1 cellular context compared by ENCODE assay signal in genomic region chr19:12484371-12485322, GRCh38.
A peak's percentile ranks its signal among the peaks of the same experiment; 100 is the strongest.
TF ChIP-seq lines count a peak whose summit lies in the region.

Gene ZNF709, minus strand, starts transcription at chr19:12484816. Its CDS starts 159 bp downstream, at chr19:12484657.

TF ChIP-seq in K562, 482 proteins besides CTCF, POLR2A, EP300 and RAD21 (continued from another document):
- TF ChIP-seq, protein P1, sequence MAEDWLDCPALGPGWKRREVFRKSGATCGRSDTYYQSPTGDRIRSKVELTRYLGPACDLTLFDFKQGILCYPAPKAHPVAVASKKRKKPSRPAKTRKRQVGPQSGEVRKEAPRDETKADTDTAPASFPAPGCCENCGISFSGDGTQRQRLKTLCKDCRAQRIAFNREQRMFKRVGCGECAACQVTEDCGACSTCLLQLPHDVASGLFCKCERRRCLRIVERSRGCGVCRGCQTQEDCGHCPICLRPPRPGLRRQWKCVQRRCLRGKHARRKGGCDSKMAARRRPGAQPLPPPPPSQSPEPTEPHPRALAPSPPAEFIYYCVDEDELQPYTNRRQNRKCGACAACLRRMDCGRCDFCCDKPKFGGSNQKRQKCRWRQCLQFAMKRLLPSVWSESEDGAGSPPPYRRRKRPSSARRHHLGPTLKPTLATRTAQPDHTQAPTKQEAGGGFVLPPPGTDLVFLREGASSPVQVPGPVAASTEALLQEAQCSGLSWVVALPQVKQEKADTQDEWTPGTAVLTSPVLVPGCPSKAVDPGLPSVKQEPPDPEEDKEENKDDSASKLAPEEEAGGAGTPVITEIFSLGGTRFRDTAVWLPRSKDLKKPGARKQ (CRISPR knock-in tag; IDR thresholded peaks at IDR 0.05): 0 out of 2 replicates have a peak, but pooled peaks have one; percentile 36
- TF ChIP-seq ZBED1 (IDR thresholded peaks at IDR 0.05) (no peak), LCOR (CRISPR knock-in tag; IDR thresholded peaks at IDR 0.05) (no peak), JUND (IDR thresholded peaks at IDR 0.05; ENCODE audit: borderline replicate concordance, low read depth, low read length) (no peak), JUND (tag; IDR thresholded peaks at IDR 0.05; ENCODE audit: borderline replicate concordance, low read depth, low read length) (no peak), ZNF232 (CRISPR knock-in tag; IDR thresholded peaks at IDR 0.05) (no peak), SP2 (IDR thresholded peaks at IDR 0.05; ENCODE audit: extremely low read depth, low read depth, low read length, poor library complexity, severe bottlenecking) (peak; percentile 52), CBX8 (IDR thresholded peaks at IDR 0.05; ENCODE audit: borderline replicate concordance, extremely low read depth, low read depth, low read length, poor library complexity, severe bottlenecking) (no peak), TOE1 (IDR thresholded peaks at IDR 0.05; ENCODE audit: borderline replicate concordance) (no peak), TOE1 (CRISPR knock-in tag; IDR thresholded peaks at IDR 0.05; ENCODE audit: borderline replicate concordance, low read depth) (no peak), ELK3 (CRISPR knock-in tag; IDR thresholded peaks at IDR 0.05) (no peak), ZNF253 (CRISPR knock-in tag; conservative IDR thresholded peaks at IDR 0.05) (no peak), SRSF1 (IDR thresholded peaks at IDR 0.05; ENCODE audit: low read depth, low read length) (no peak), MEIS2 (IDR thresholded peaks at IDR 0.05; ENCODE audit: partially characterized antibody) (peak; percentile 44), ZBTB7A (IDR thresholded peaks at IDR 0.05; ENCODE audit: borderline replicate concordance, control insufficient read depth, low read depth, low read length) (peak; percentile 51; the same call in 1 of the 2 replicates), THRA (IDR thresholded peaks at IDR 0.05) (no peak), RFX1 (IDR thresholded peaks at IDR 0.05) (peak; percentile 92), PBX2 (CRISPR knock-in tag; IDR thresholded peaks at IDR 0.05; ENCODE audit: low read depth) (peak; percentile 91), PBX2 (tag; conservative IDR thresholded peaks at IDR 0.05; ENCODE audit: low read depth) (peak; percentile 92), E2F3 (CRISPR knock-in tag; IDR thresholded peaks at IDR 0.05) (no peak)
- TF ChIP-seq, protein P2, sequence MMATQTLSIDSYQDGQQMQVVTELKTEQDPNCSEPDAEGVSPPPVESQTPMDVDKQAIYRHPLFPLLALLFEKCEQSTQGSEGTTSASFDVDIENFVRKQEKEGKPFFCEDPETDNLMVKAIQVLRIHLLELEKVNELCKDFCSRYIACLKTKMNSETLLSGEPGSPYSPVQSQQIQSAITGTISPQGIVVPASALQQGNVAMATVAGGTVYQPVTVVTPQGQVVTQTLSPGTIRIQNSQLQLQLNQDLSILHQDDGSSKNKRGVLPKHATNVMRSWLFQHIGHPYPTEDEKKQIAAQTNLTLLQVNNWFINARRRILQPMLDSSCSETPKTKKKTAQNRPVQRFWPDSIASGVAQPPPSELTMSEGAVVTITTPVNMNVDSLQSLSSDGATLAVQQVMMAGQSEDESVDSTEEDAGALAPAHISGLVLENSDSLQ (IDR thresholded peaks at IDR 0.05): peak; percentile 99
- TF ChIP-seq, protein P3, sequence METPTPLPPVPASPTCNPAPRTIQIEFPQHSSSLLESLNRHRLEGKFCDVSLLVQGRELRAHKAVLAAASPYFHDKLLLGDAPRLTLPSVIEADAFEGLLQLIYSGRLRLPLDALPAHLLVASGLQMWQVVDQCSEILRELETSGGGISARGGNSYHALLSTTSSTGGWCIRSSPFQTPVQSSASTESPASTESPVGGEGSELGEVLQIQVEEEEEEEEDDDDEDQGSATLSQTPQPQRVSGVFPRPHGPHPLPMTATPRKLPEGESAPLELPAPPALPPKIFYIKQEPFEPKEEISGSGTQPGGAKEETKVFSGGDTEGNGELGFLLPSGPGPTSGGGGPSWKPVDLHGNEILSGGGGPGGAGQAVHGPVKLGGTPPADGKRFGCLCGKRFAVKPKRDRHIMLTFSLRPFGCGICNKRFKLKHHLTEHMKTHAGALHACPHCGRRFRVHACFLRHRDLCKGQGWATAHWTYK (CRISPR knock-in tag; IDR thresholded peaks at IDR 0.05): no peak
